8 cellular contexts compared by ENCODE assay signal in genomic region chr18:55320399-55321255, GRCh38.
DNase-seq lines count a peak whose midpoint lies in the region; ATAC-seq and TF ChIP-seq lines count a peak whose summit lies in the region.

No MANE protein-coding gene starts in this region.

- peak overlapping the region; percentile 39 for H3K4me3 ChIP-seq in Caco-2 (ENCODE audit: low read depth, low read length)
- no peak overlapping the region for H3K4me3 ChIP-seq in PC-9
- H3K4me3 ChIP-seq in H7 (ENCODE audit: insufficient read depth, low read depth, low read length): no peak overlapping the region

- intact Hi-C loops in Caco-2 (cut with micrococcal nuclease; ENCODE audit: unreplicated experiment) (loop anchor here (5.0 kb wide), 3 partner anchors 43 to 83 kb away; no protein-coding TSS in a partner anchor), PC-9 (cut with micrococcal nuclease; ENCODE audit: unreplicated experiment) (no loop called here)

- peaks cover 4% of the 10 kb centered on the region; the same call in 1 of the 2 replicates for H3K4me1 ChIP-seq in Caco-2
- H3K4me1 ChIP-seq in PC-9 (replicated peaks; ENCODE audit: insufficient read depth): no peaks in the 10 kb centered on the region

- no peaks in the 10 kb centered on the region for H3F3A ChIP-seq in PC-9 (ENCODE audit: insufficient read depth, low read depth)

- H3K4me3 Mint-ChIP-seq in Caco-2 (ENCODE audit: unreplicated experiment): peak overlapping the region; percentile 89

- DNase-seq in Caco-2 (no peak), NCI-H1694 treated with DMSO at 0.1 percent for 48 hours (lab: John Stamatoyannopoulos, UW) (peak; percentile 57), dermis blood vessel endothelial cell (peak; percentile 43), pons (ENCODE audit: low spot score) (peak; percentile 80), PC-9 (no peak), H7 (no peak)

- POLR2A ChIA-PET in Caco-2 (lab: Charles Lee): no interaction called here
- POLR2A ChIA-PET in PC-9 (lab: Charles Lee; ENCODE audit: unreplicated experiment): no interaction called here

- H3K79me2 ChIP-seq in PC-9 (ENCODE audit: low read depth): no peaks in the 10 kb centered on the region

- ATAC-seq in HG03378 (IDR thresholded peaks at IDR 0.05; ENCODE audit: unreplicated experiment) (no peak), HG03097 (IDR thresholded peaks at IDR 0.05; ENCODE audit: low FRiP score, unreplicated experiment) (no peak)

- H3K36me3 ChIP-seq in Caco-2 (ENCODE audit: control insufficient read depth, insufficient read depth, low read length) (no peaks in the 10 kb centered on the region), PC-9 (ENCODE audit: low read depth) (no peaks in the 10 kb centered on the region), H7 (replicated peaks; ENCODE audit: control insufficient read depth, insufficient read depth, low read length) (no peaks in the 10 kb centered on the region)

- no peaks in the 10 kb centered on the region for H3K9me2 ChIP-seq in PC-9 (ENCODE audit: insufficient read depth)

- peaks cover 30% of the 10 kb centered on the region for H3K36me3 Mint-ChIP-seq in Caco-2 (ENCODE audit: insufficient read depth, unreplicated experiment)

- H3K4me1 Mint-ChIP-seq in Caco-2 (ENCODE audit: low read depth, unreplicated experiment): peaks cover 8% of the 10 kb centered on the region

- H3K9me3 ChIP-seq in Caco-2: no peaks in the 10 kb centered on the region
- no peaks in the 10 kb centered on the region for H3K9me3 ChIP-seq in PC-9 (ENCODE audit: insufficient read depth, low read depth)

- no peaks in the 10 kb centered on the region for H3K9me3 Mint-ChIP-seq in Caco-2 (ENCODE audit: unreplicated experiment)

- TF ChIP-seq CTCF in Caco-2 (IDR thresholded peaks at IDR 0.05; ENCODE audit: insufficient read depth in 1 of 2, low read depth in 1 of 2, low read length in 1 of 2, severe bottlenecking in 1 of 2, unreplicated experiment in 1 of 2) (no peak), PC-9 (conservative IDR thresholded peaks at IDR 0.05) (no peak)

- CTCF ChIA-PET in Caco-2 (lab: Charles Lee) (no interaction called here), PC-9 (lab: Charles Lee) (no interaction called here)

- no peaks in the 10 kb centered on the region for H4K20me1 ChIP-seq in PC-9 (ENCODE audit: insufficient read depth)

- no peak overlapping the region for H3K27ac ChIP-seq in PC-9

- no peak overlapping the region for H3K4me2 ChIP-seq in PC-9

- H3K27me3 Mint-ChIP-seq in Caco-2 (ENCODE audit: insufficient read depth, unreplicated experiment): no peaks in the 10 kb centered on the region

- H3K27ac Mint-ChIP-seq in Caco-2 (ENCODE audit: unreplicated experiment): peak overlapping the region; percentile 70

- no TSS peak for BruUV-seq in Caco-2 (replicated peaks; lab: Mats Ljungman, UMichigan)
- no TSS peak for BruUV-seq in PC-9 (replicated peaks; lab: Mats Ljungman, UMichigan)

- H2AFZ ChIP-seq in PC-9: no peak overlapping the region

- H3K27me3 ChIP-seq in Caco-2 (replicated peaks; ENCODE audit: control insufficient read depth, insufficient read depth, low read length): no peaks in the 10 kb centered on the region
- H3K27me3 ChIP-seq in PC-9 (ENCODE audit: insufficient read depth, low read depth): no peaks in the 10 kb centered on the region
- H3K27me3 ChIP-seq in H7 (ENCODE audit: control insufficient read depth, insufficient read depth, low read length): no peaks in the 10 kb centered on the region

Comparison
In these comparisons a context has a peak if more than half of its experiments do, and no peak if none do; other contexts are left out.
1. DNase-seq: peak in NCI-H1694 treated with DMSO at 0.1 percent for 48 hours (single experiment), dermis blood vessel endothelial cell (single experiment) and pons (single experiment); none in Caco-2 (0 of 2), PC-9 (0 of 2) and H7 (single experiment).